11 cellular contexts compared by ENCODE assay signal in genomic region chr13:26968431-26969335, GRCh38.
DNase-seq lines count a peak whose midpoint lies in the region; ATAC-seq and TF ChIP-seq lines count a peak whose summit lies in the region.
"Had no signal": no experiment of that assay in that cellular context is flagged by ENCODE, and none has a peak within 500 bp of the region (broad histone marks: within the 10 kb centered on the region; RNA-seq: fewer than 3 reads in every experiment).

No MANE protein-coding gene starts in this region.

- ATAC-seq in left lung (peak; percentile 49), GM21390 (IDR thresholded peaks at IDR 0.05; ENCODE audit: unreplicated experiment) (no peak)
- no peak for ATAC-seq in activated T-cell treated with anti-CD3 and anti-CD28 coated beads, Interleukin-2, amount 50 U/mL, for 72 hours (replicated peaks in 1 of 2)

- no peaks in the 10 kb centered on the region for H3K9me3 ChIP-seq in left lung
- no peaks in the 10 kb centered on the region for H3K9me3 ChIP-seq in transverse colon
- no peaks in the 10 kb centered on the region for H3K9me3 ChIP-seq in esophagus muscularis mucosa

- TF ChIP-seq EP300 in transverse colon (IDR thresholded peaks at IDR 0.05; ENCODE audit: low read depth) (no peak), esophagus muscularis mucosa (IDR thresholded peaks at IDR 0.05) (no peak)

- H3K27ac ChIP-seq in left lung = peak overlapping the region in 1 of 2 donors; percentile 33
- H3K27ac ChIP-seq in transverse colon = peak overlapping the region; percentile 76 to 84 (median 84)
- no peak overlapping the region for H3K27ac ChIP-seq in esophagus muscularis mucosa (replicated peaks in 1 of 4)

- TF ChIP-seq POLR2A in transverse colon (IDR thresholded peaks at IDR 0.05) (peak; percentile 13), esophagus muscularis mucosa (IDR thresholded peaks at IDR 0.05; ENCODE audit: low read depth) (no peak)

- H3K27me3 ChIP-seq in left lung (no peaks in the 10 kb centered on the region), transverse colon (no peaks in the 10 kb centered on the region), esophagus muscularis mucosa (no peaks in the 10 kb centered on the region)

- DNase-seq in HK-2 (ENCODE audit: unreplicated experiment) = peak; percentile 74
- peak; percentile 21 for DNase-seq in SK-N-DZ (ENCODE audit: low spot score)
- DNase-seq in left lung = no peak
- DNase-seq in transverse colon = peak; percentile 86
- DNase-seq in activated T-cell treated with anti-CD3 and anti-CD28 coated beads, Interleukin-2, amount 50 U/mL, for 72 hours = no peak
- no peak for DNase-seq in esophagus muscularis mucosa (ENCODE audit: extremely low spot score)
- no peak for DNase-seq in germinal center (ENCODE audit: low spot score)
- DNase-seq: activated T-cell treated with anti-CD3 and anti-CD28 coated beads, Interleukin-2, amount 50 U/mL, for 48 hours; MV-4-11; NK-92 treated with Interleukin-12 subunit alpha and Interleukin-12 subunit beta, amount 100 ng/mL, for 24 hours had no signal

- intact Hi-C loops in left lung (cut with DNase I) (no loop called here), transverse colon (cut with DNase I; ENCODE audit: low total_unique reads) (no loop called here), esophagus muscularis mucosa (cut with DNase I) (no loop called here)

- peaks cover 1 to 4% of the 10 kb centered on the region in 2 donors for H3K9me3 Mint-ChIP-seq in activated T-cell treated with anti-CD3 and anti-CD28 coated beads, Interleukin-2, amount 50 U/mL, for 72 hours

- TF ChIP-seq CTCF in left lung (IDR thresholded peaks at IDR 0.05) (no peak), transverse colon (IDR thresholded peaks at IDR 0.05) (no peak), esophagus muscularis mucosa (IDR thresholded peaks at IDR 0.05) (no peak)

- in situ Hi-C loops in transverse colon (cut with MboI; ENCODE audit: low pct_ligation_motif_present in 1 of 4, low pct_unique_long_range_greater_than_20kb in 1 of 4, low sequenced_read_pairs in 3 of 4) = loop anchor here in 1 of 4 donors (10.0 kb wide), 1 partner anchor 1006 kb away; no protein-coding TSS in a partner anchor

- H3K4me1 ChIP-seq in left lung = peaks cover 8 to 17% of the 10 kb centered on the region in 2 donors
- peaks cover 18 to 81% (median 44%) of the 10 kb centered on the region in 4 donors for H3K4me1 ChIP-seq in transverse colon
- peaks cover 18 to 31% (median 27%) of the 10 kb centered on the region in 4 donors for H3K4me1 ChIP-seq in esophagus muscularis mucosa

- 54% methylated on average over 22 of the region's 22 CpGs; no CpG with 5 or more reads in 1 of the 2 donors for WGBS in transverse colon (ENCODE audit: low coverage in 1 of 2), 2 donors
- 87% methylated on average over 18 of the region's 22 CpGs for WGBS in esophagus muscularis mucosa

- H3K27me3 Mint-ChIP-seq in activated T-cell treated with anti-CD3 and anti-CD28 coated beads, Interleukin-2, amount 50 U/mL, for 72 hours (ENCODE audit: low read depth) = no peaks in the 10 kb centered on the region

- no peaks in the 10 kb centered on the region for H3K36me3 ChIP-seq in left lung
- no peaks in the 10 kb centered on the region for H3K36me3 ChIP-seq in transverse colon
- H3K36me3 ChIP-seq in esophagus muscularis mucosa = no peaks in the 10 kb centered on the region

- H3K4me3 ChIP-seq in left lung (no peak overlapping the region), transverse colon (no peak overlapping the region), esophagus muscularis mucosa (no peak overlapping the region)

- peaks cover 0 to 1% of the 10 kb centered on the region in 2 donors for H3K36me3 Mint-ChIP-seq in activated T-cell treated with anti-CD3 and anti-CD28 coated beads, Interleukin-2, amount 50 U/mL, for 72 hours (ENCODE audit: insufficient read depth in 2 of 2)

- no peak overlapping the region for H3K27ac Mint-ChIP-seq in activated T-cell treated with anti-CD3 and anti-CD28 coated beads, Interleukin-2, amount 50 U/mL, for 72 hours

- no peaks in the 10 kb centered on the region for H3K4me1 Mint-ChIP-seq in activated T-cell treated with anti-CD3 and anti-CD28 coated beads, Interleukin-2, amount 50 U/mL, for 72 hours (ENCODE audit: low read depth)

- H3K4me3 Mint-ChIP-seq in activated T-cell treated with anti-CD3 and anti-CD28 coated beads, Interleukin-2, amount 50 U/mL, for 72 hours = no peak overlapping the region

Comparison
In these comparisons a context has a peak if more than half of its experiments do, and no peak if none do; other contexts are left out.
1. DNase-seq: peak in HK-2 (single experiment), SK-N-DZ (single experiment) and transverse colon (single experiment); none in left lung (0 of 2), activated T-cell treated with anti-CD3 and anti-CD28 coated beads, Interleukin-2, amount 50 U/mL, for 72 hours (0 of 2), esophagus muscularis mucosa (single experiment) and germinal center (single experiment).
2. H3K27ac ChIP-seq: peak in transverse colon (4 of 4); none in esophagus muscularis mucosa (0 of 4).